1 cellular context compared by ENCODE assay signal in genomic region chr4:145930592-145930991, GRCh38.
TF ChIP-seq lines count a peak whose summit lies in the region.

No MANE protein-coding gene starts in this region.

TF ChIP-seq in GM23338, 12 proteins besides CTCF, POLR2A, EP300 and RAD21 (continued from another document):
- no peak for TF ChIP-seq ETS1 (IDR thresholded peaks at IDR 0.05)
- TF ChIP-seq ZNF114 (CRISPR knock-in tag; IDR thresholded peaks at IDR 0.05): no peak
- TF ChIP-seq ZNF462 (CRISPR knock-in tag; IDR thresholded peaks at IDR 0.05): no peak
- no peak for TF ChIP-seq STAT1 (IDR thresholded peaks at IDR 0.05; ENCODE audit: unreplicated experiment)
TF ChIP-seq in GM23338: peak in this region for 0.
